In the genomic region with DNA sequence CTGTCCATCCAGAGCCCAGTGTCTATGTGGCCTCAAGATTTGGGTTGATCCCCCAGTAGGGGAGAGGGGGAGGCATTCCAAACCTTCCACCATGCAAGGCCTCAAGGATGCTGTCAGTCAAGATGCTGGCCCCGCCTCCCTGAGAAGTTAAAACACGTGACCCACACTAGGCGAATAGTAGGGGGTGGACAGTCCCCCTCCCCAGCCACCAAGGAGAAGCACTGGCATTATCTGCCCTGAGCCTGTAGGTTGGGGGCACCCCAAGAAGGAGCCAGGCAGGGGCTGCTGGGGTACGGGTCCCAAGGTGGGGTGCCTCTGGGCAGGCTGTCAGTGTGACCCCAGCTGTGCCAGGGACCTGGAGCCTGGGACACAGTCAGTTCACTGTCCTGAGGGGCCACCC, we compare ENCODE assay signal across 21 cellular contexts. TPM values are rescaled to one million over a fixed set of nuclear protein-coding genes. Genes with fewer than 3 reads are reported as not detected.
DNase-seq lines count a peak whose midpoint lies in the region; ATAC-seq and TF ChIP-seq lines count a peak whose summit lies in the region.
"Had no signal": no experiment of that assay in that cellular context is flagged by ENCODE, and none has a peak within 500 bp of the region (broad histone marks: within the 10 kb centered on the region; RNA-seq: fewer than 3 reads in every experiment).

No MANE protein-coding gene starts in this region.

- peak overlapping the region; percentile 96; the same call in 1 of the 2 replicates for H3K4me2 ChIP-seq in HCT116 (ENCODE audit: low read length)

- H3K27me3 ChIP-seq in HCT116 (ENCODE audit: insufficient read depth, low read length) (no peaks in the 10 kb centered on the region), ectodermal cell (ENCODE audit: control insufficient read depth, insufficient read depth, low read length, poor library complexity, severe bottlenecking) (no peaks in the 10 kb centered on the region)
- H3K27me3 ChIP-seq: dorsolateral prefrontal cortex had no signal

- peaks cover 29 to 37% of the 10 kb centered on the region in 2 experiments for H3K4me1 ChIP-seq in HCT116 (ENCODE audit: control insufficient read depth in 1 of 2, insufficient read depth in 2 of 2, low read length in 2 of 2)
- peaks cover 30% of the 10 kb centered on the region for H3K4me1 ChIP-seq in ectodermal cell (ENCODE audit: control insufficient read depth, insufficient read depth, low read length)

- H4K20me1 ChIP-seq in HCT116 (ENCODE audit: insufficient read depth), result peaks cover 3% of the 10 kb centered on the region; the same call in 1 of the 2 replicates

- RAD21 ChIA-PET in HCT116 (lab: Charles Lee; ENCODE audit: low non-redundant PET in 1 of 2, low total read pairs in 2 of 2, uncharacterized antibody in 2 of 2, unreplicated experiment in 2 of 2), result no interaction called here

- no peaks in the 10 kb centered on the region for H3K9me3 Mint-ChIP-seq in neural crest cell
- no peaks in the 10 kb centered on the region for H3K9me3 Mint-ChIP-seq in stimulated activated naive CD8-positive, alpha-beta T cell treated with anti-CD3 and anti-CD28 coated beads, Interleukin-15, amount 100 ng/mL, for 72 hours
- H3K9me3 Mint-ChIP-seq in T-cell, result no peaks in the 10 kb centered on the region

- H3K9ac ChIP-seq in HCT116 (ENCODE audit: low read length), result no peak overlapping the region

- POLR2A ChIA-PET in HCT116 (lab: Charles Lee), result no interaction called here
- POLR2A ChIA-PET in T-cell (lab: Charles Lee), result no interaction called here

- H3K9me3 ChIP-seq in HCT116 (ENCODE audit: control insufficient read depth in 1 of 2, insufficient read depth in 1 of 2, low read depth in 1 of 2, low read length in 2 of 2), result no peaks in the 10 kb centered on the region
- H3K9me3 ChIP-seq in ectodermal cell (ENCODE audit: control insufficient read depth, low read length), result no peaks in the 10 kb centered on the region

- H3K27me3 Mint-ChIP-seq in neural crest cell (ENCODE audit: low read depth) (no peaks in the 10 kb centered on the region), T-cell (peaks cover 0 to 7% of the 10 kb centered on the region in 2 donors)
- peaks cover 19% of the 10 kb centered on the region for H3K27me3 Mint-ChIP-seq in stimulated activated naive CD8-positive, alpha-beta T cell treated with anti-CD3 and anti-CD28 coated beads, Interleukin-15, amount 100 ng/mL, for 72 hours

- WGBS in ectodermal cell, 2 experiments, result 58 to 62% methylated on average over 4 of the region's 4 CpGs

- peak overlapping the region; percentile 77 for H3K4me3 Mint-ChIP-seq in neural crest cell
- H3K4me3 Mint-ChIP-seq in stimulated activated naive CD8-positive, alpha-beta T cell treated with anti-CD3 and anti-CD28 coated beads, Interleukin-15, amount 100 ng/mL, for 72 hours, result no peak overlapping the region
- H3K4me3 Mint-ChIP-seq in T-cell, result peak overlapping the region in 1 of 3 donors; percentile 83

- TF ChIP-seq CTCF in C4-2B (conservative IDR thresholded peaks at IDR 0.05) (no peak), HCT116 (IDR thresholded peaks at IDR 0.05 in 2 of 3, conservative IDR thresholded peaks at IDR 0.05 in 1 of 3; ENCODE audit: borderline replicate concordance in 1 of 3, insufficient read depth in 1 of 3, low read depth in 2 of 3, low read length in 2 of 3) (no peak), neural crest cell (conservative IDR thresholded peaks at IDR 0.05) (no peak)

- BruUV-seq in HCT116 (replicated peaks; lab: Mats Ljungman, UMichigan), result no TSS peak

- peaks cover 2% of the 10 kb centered on the region for H3K36me3 Mint-ChIP-seq in neural crest cell (ENCODE audit: low read depth)
- H3K36me3 Mint-ChIP-seq in T-cell, result no peaks in the 10 kb centered on the region

- H3K27ac ChIP-seq in C4-2B (peak overlapping the region; percentile 70), HCT116 (ENCODE audit: low read depth, low read length) (peak overlapping the region; percentile 75; the same call in 1 of the 2 replicates), ectodermal cell (ENCODE audit: insufficient read depth, low read depth, low read length, poor library complexity, severe bottlenecking) (no peak overlapping the region)

- no peak for TF ChIP-seq RAD21 in HCT116 (IDR thresholded peaks at IDR 0.05; ENCODE audit: low read depth)

- H3K27ac Mint-ChIP-seq in neural crest cell (ENCODE audit: unreplicated experiment) (no peak overlapping the region), T-cell (no peak overlapping the region)
- no peak overlapping the region for H3K27ac Mint-ChIP-seq in stimulated activated naive CD8-positive, alpha-beta T cell treated with anti-CD3 and anti-CD28 coated beads, Interleukin-15, amount 100 ng/mL, for 72 hours

- no peak overlapping the region for H3K4me3 ChIP-seq in HCT116 (replicated peaks in 1 of 2; ENCODE audit: low read depth in 1 of 2, low read length in 2 of 2)
- peak overlapping the region; percentile 4 for H3K4me3 ChIP-seq in ectodermal cell (ENCODE audit: insufficient read depth, low read depth, low read length)

- H3K9me2 ChIP-seq in HCT116 (ENCODE audit: insufficient read depth), result no peaks in the 10 kb centered on the region

- H2AFZ ChIP-seq in HCT116 (ENCODE audit: low read depth, low read length, poor library complexity, severe bottlenecking), result no peak overlapping the region

- DNase-seq in HCT116 (ENCODE audit: low read depth, low spot score) (no peak), neural crest cell (ENCODE audit: low read depth, low spot score) (no peak), NCI-H187 treated with DMSO at 0.1 percent for 48 hours (lab: John Stamatoyannopoulos, UW) (no peak), T-cell (no peak)
- no peak for DNase-seq in stimulated activated naive CD8-positive, alpha-beta T cell treated with anti-CD3 and anti-CD28 coated beads, Interleukin-15, amount 100 ng/mL, for 72 hours
- DNase-seq: activated CD4-positive, alpha-beta T cell treated with anti-CD3 and anti-CD28 coated beads for 48 hours; activated naive CD4-positive, alpha-beta T cell treated with anti-CD3 and anti-CD28 coated beads, Interleukin-2, amount 50 U/mL, for 16 hours; dorsolateral prefrontal cortex; GOT3; hippocampal formation; NCI-H1092; NCI-H774 had no signal

- TF ChIP-seq POLR2A in HCT116 (IDR thresholded peaks at IDR 0.05; ENCODE audit: borderline replicate concordance, extremely low read depth, insufficient read depth, insufficient read length), result no peak

- H3K4me1 Mint-ChIP-seq in neural crest cell, result peaks cover 40% of the 10 kb centered on the region
- peaks cover 58% of the 10 kb centered on the region for H3K4me1 Mint-ChIP-seq in stimulated activated naive CD8-positive, alpha-beta T cell treated with anti-CD3 and anti-CD28 coated beads, Interleukin-15, amount 100 ng/mL, for 72 hours
- H3K4me1 Mint-ChIP-seq in T-cell, result peaks cover 16 to 27% (median 19%) of the 10 kb centered on the region in 3 donors

- intact Hi-C loops in HCT116 (cut with micrococcal nuclease), result loop anchor here (2.0 kb wide), 1 partner anchor 73 kb away; a partner anchor contains a TSS

- ATAC-seq in HCT116, result no peak
- no peak for ATAC-seq in GM18907 (IDR thresholded peaks at IDR 0.05; ENCODE audit: unreplicated experiment)
- no peak for ATAC-seq in stimulated activated naive CD8-positive, alpha-beta T cell treated with anti-CD3 and anti-CD28 coated beads, Interleukin-15, amount 100 ng/mL, for 72 hours
- no peak for ATAC-seq in T-cell (replicated peaks in 1 of 4)
- ATAC-seq: HepG2, left lobe of liver had no signal

- H3K79me2 ChIP-seq in HCT116 (ENCODE audit: insufficient read depth, low read length), result peaks cover 7% of the 10 kb centered on the region; the same call in 1 of the 2 replicates

- H3K36me3 ChIP-seq in HCT116 (ENCODE audit: control insufficient read depth in 1 of 2, insufficient read depth in 2 of 2, low read length in 2 of 2) (no peaks in the 10 kb centered on the region), ectodermal cell (ENCODE audit: control insufficient read depth, insufficient read depth, low read length) (no peaks in the 10 kb centered on the region)

- CTCF ChIA-PET in HCT116 (lab: Charles Lee), result interaction anchor here (0.9 kb wide), 1 partner anchor 19 kb away, joined by 4 read pairs; no protein-coding TSS in a partner anchor
- CTCF ChIA-PET in T-cell (lab: Charles Lee), result no interaction called here

TF ChIP-seq in HCT116, 20 proteins besides CTCF, POLR2A, EP300 and RAD21 (continues in another document):
- no peak for TF ChIP-seq ELF1 (IDR thresholded peaks at IDR 0.05; ENCODE audit: borderline replicate concordance, low read depth)
- TF ChIP-seq, protein P1, sequence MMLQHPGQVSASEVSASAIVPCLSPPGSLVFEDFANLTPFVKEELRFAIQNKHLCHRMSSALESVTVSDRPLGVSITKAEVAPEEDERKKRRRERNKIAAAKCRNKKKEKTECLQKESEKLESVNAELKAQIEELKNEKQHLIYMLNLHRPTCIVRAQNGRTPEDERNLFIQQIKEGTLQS (IDR thresholded peaks at IDR 0.05), result no peak
- TF ChIP-seq TCF7L2 (IDR thresholded peaks at IDR 0.05; ENCODE audit: borderline replicate concordance, extremely low read depth, insufficient read depth, insufficient read length), result no peak
- no peak for TF ChIP-seq ZFX (IDR thresholded peaks at IDR 0.05)
- TF ChIP-seq EZH2phosphoT487 (IDR thresholded peaks at IDR 0.05; ENCODE audit: borderline replicate concordance), result no peak

RNA-seq across cellular contexts. Expression of a gene that starts 2.3 kb away (rescaled TPM):
- total RNA-seq in HCT116 (2021; ENCODE audit: unreplicated experiment), result 38.7 TPM
- polyA plus RNA-seq in HCT116 (2012), result 25.5 and 28.2 TPM in 2 replicates
- polyA plus RNA-seq in ectodermal cell (2013, experiment 1 of 4), result 112 TPM
- polyA plus RNA-seq in ectodermal cell (2013, experiment 2 of 4), result 150 TPM
- 101 TPM for polyA plus RNA-seq in ectodermal cell (2013, experiment 3 of 4)
- 125 TPM for polyA plus RNA-seq in ectodermal cell (2013, experiment 4 of 4)
- 123 and 128 TPM in 2 replicates for total RNA-seq in neural crest cell
- 10 to 100 TPM in 4 of 5 donors, 1 to 10 TPM in 1; 4.7 to 74.1 (median 33.4) TPM for total RNA-seq in T-cell

RNA-seq across cellular contexts. Expression of a gene that starts 19.2 kb away (rescaled TPM):
- total RNA-seq in HCT116 (2021; ENCODE audit: unreplicated experiment) (0.17 TPM), neural crest cell (not detected in 2 replicates), T-cell (under 1 TPM in 1 of 5 donors, not detected in 4; 0.16 TPM)
- not detected in 2 replicates for polyA plus RNA-seq in HCT116 (2012)
- not detected for polyA plus RNA-seq in ectodermal cell (2013, experiment 1 of 4)
- polyA plus RNA-seq in ectodermal cell (2013, experiment 2 of 4), result not detected
- polyA plus RNA-seq in ectodermal cell (2013, experiment 3 of 4), result not detected
- not detected for polyA plus RNA-seq in ectodermal cell (2013, experiment 4 of 4)
- total RNA-seq: pulmonary artery endothelial cell; subcutaneous adipose tissue; T-helper 2 cell treated with Interferon-gamma antibody and Interleukin-4, amounts not matched to agents 100 ng/mL and 5 ng/mL, for 36 hours had no signal
- polyA plus RNA-seq: BJ had no signal
